ENCODE assay signal across 18 cellular contexts in the genomic region with DNA sequence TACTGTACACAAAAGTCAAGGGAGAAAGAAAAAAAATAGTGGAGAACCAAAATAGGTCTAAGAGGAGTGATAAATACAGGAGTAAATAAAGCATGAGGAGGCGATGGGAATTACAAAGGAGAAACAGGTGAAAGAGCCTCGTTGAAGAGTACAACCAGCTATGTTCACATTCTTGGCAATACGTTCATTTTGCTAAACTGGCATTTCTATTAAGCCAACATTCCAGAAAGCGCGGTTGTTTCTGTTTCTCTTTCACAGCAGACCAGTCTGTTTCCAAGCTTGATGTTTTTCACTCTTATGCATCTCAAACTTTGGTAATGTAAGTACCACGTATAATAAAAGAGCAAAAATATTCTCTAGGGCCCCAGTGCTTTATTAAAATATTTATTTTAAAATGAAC.
DNase-seq lines count a peak whose midpoint lies in the region; ATAC-seq and TF ChIP-seq lines count a peak whose summit lies in the region.
"Had no signal": no experiment of that assay in that cellular context is flagged by ENCODE, and none has a peak within 500 bp of the region (broad histone marks: within the 10 kb centered on the region; RNA-seq: fewer than 3 reads in every experiment).

No MANE protein-coding gene starts in this region.

- no peak overlapping the region for H3K4me2 ChIP-seq in SK-N-SH

- H3K27me3 ChIP-seq in SK-N-SH (ENCODE audit: insufficient read depth) (no peaks in the 10 kb centered on the region), brain microvascular endothelial cell (replicated peaks) (no peaks in the 10 kb centered on the region), stomach smooth muscle (ENCODE audit: control insufficient read depth in 1 of 2, insufficient read depth in 2 of 2, low read length in 2 of 2) (no peaks in the 10 kb centered on the region)
- H3K27me3 ChIP-seq: foreskin keratinocyte had no signal

- POLR2A ChIA-PET in SK-N-SH (lab: Yijun Ruan, JAX), result no interaction called here

- peak overlapping the region; percentile 7; the same call in 1 of the 2 replicates for H2AFZ ChIP-seq in SK-N-SH (ENCODE audit: low read depth)

- no peak for ATAC-seq in SK-N-SH treated with all-trans-retinoic acid at 6 μM for 48 hours
- ATAC-seq: activated CD8-positive, alpha-beta T cell treated with anti-CD3 and anti-CD28 coated beads for 36 hours; activated T-cell treated with anti-CD3 and anti-CD28 coated beads, Interleukin-2, amount 50 U/mL, for 4 hours; effector memory CD8-positive, alpha-beta T cell; foreskin keratinocyte; sciatic nerve; WTC11 had no signal

- TF ChIP-seq CTCF in SK-N-SH (IDR thresholded peaks at IDR 0.05), result no peak
- no peak for TF ChIP-seq CTCF in brain microvascular endothelial cell (IDR thresholded peaks at IDR 0.05; ENCODE audit: low read depth, low read length, missing control alignments)

- H3K9me3 ChIP-seq in SK-N-SH (no peaks in the 10 kb centered on the region), stomach smooth muscle (ENCODE audit: control insufficient read depth in 2 of 2, low read length in 2 of 2) (no peaks in the 10 kb centered on the region)

- no peak for TF ChIP-seq RAD21 in SK-N-SH (IDR thresholded peaks at IDR 0.05; ENCODE audit: low read length)

- H3K9ac ChIP-seq in SK-N-SH (no peak overlapping the region), stomach smooth muscle (ENCODE audit: low read length in 2 of 2) (no peak overlapping the region)

- no peaks in the 10 kb centered on the region for H3K9me2 ChIP-seq in SK-N-SH

- CTCF ChIA-PET in SK-N-SH (lab: Yijun Ruan, JAX), result interaction anchor here (1.2 to 1.8 kb wide), 3 partner anchors 22 to 110 kb away, joined by 3 to 8 read pairs (median 5); no protein-coding TSS in a partner anchor

- 83% methylated on average over 6 of the region's 6 CpGs for WGBS in SK-N-SH (ENCODE audit: low lambda C conversion rate)

- in situ Hi-C loops in brain microvascular endothelial cell (cut with HindIII; ENCODE audit: low pct_ligation_motif_present, low sequenced_read_pairs), result no loop called here

- H3K79me2 ChIP-seq in SK-N-SH (ENCODE audit: insufficient read depth), result no peaks in the 10 kb centered on the region

- no peak for TF ChIP-seq EP300 in SK-N-SH (IDR thresholded peaks at IDR 0.05; ENCODE audit: borderline replicate concordance in 1 of 2, low read depth in 1 of 2, low read length in 1 of 2)

- H3K4me1 ChIP-seq in SK-N-SH (ENCODE audit: control insufficient read depth in 1 of 2, insufficient read depth in 2 of 2, low read depth in 1 of 2, low read length in 1 of 2) (peaks cover 0 to 25% of the 10 kb centered on the region in 2 experiments; a peak in 3 of 4 replicates), stomach smooth muscle (ENCODE audit: control insufficient read depth, insufficient read depth, low read length) (no peaks in the 10 kb centered on the region)

- H3F3A ChIP-seq in SK-N-SH (replicated peaks; ENCODE audit: insufficient read depth), result no peaks in the 10 kb centered on the region

- H3K27ac ChIP-seq in SK-N-SH (ENCODE audit: low read depth in 2 of 2, low read length in 1 of 2) (peak overlapping the region in 1 of 2 experiments; percentile 28; a peak in 1 of 4 replicates), brain microvascular endothelial cell (no peak overlapping the region), stomach smooth muscle (ENCODE audit: low read length) (no peak overlapping the region)
- H3K27ac ChIP-seq: foreskin keratinocyte had no signal

- DNase-seq in SK-N-SH, result no peak
- peak; percentile 14 for DNase-seq in brain microvascular endothelial cell
- peak; percentile 14 for DNase-seq in kidney glomerular epithelial cell (lab: John Stamatoyannopoulos, UW)
- no peak for DNase-seq in NCI-H1436 (lab: John Stamatoyannopoulos, UW)
- DNase-seq in epidermal melanocyte (ENCODE audit: insufficient read length, low spot score), result no peak
- DNase-seq in SK-N-DZ (ENCODE audit: low spot score), result no peak
- DNase-seq: activated CD8-positive, alpha-beta T cell treated with anti-CD3 and anti-CD28 coated beads for 36 hours; activated T-cell treated with anti-CD3 and anti-CD28 coated beads, Interleukin-2, amount 50 U/mL, for 4 hours; DMS 273 treated with DMSO at 0.1 percent for 48 hours; effector memory CD8-positive, alpha-beta T cell; foreskin keratinocyte; NCI-H226; NK-92 treated with Interleukin-12 subunit alpha and Interleukin-12 subunit beta, amount 100 ng/mL, for 24 hours; stimulated activated CD4-positive, alpha-beta T cell treated with anti-CD3 and anti-CD28 coated beads, Interleukin-1b, Interleukin-23, amount 100 ng/mL, for 48 hours had no signal

- H3K4me3 ChIP-seq in SK-N-SH (ENCODE audit: low read depth in 2 of 2, low read length in 1 of 2), result no peak overlapping the region
- no peak overlapping the region for H3K4me3 ChIP-seq in brain microvascular endothelial cell (ENCODE audit: low read depth, low read length)
- H3K4me3 ChIP-seq in stomach smooth muscle (ENCODE audit: low read length in 2 of 2), result peak overlapping the region; percentile 36 to 52

- H4K20me1 ChIP-seq in SK-N-SH (ENCODE audit: insufficient read depth), result no peaks in the 10 kb centered on the region

- H3K36me3 ChIP-seq in SK-N-SH (replicated peaks in 1 of 2; ENCODE audit: control insufficient read depth in 1 of 2, insufficient read depth in 2 of 2, low read length in 1 of 2) (no peaks in the 10 kb centered on the region), brain microvascular endothelial cell (replicated peaks) (no peaks in the 10 kb centered on the region), stomach smooth muscle (ENCODE audit: control insufficient read depth in 2 of 2, insufficient read depth in 2 of 2, low read length in 2 of 2) (no peaks in the 10 kb centered on the region)

TF ChIP-seq in SK-N-SH, 30 proteins besides CTCF, POLR2A, EP300 and RAD21 (continues in another document):
- no peak for TF ChIP-seq ELF1 (IDR thresholded peaks at IDR 0.05)
- TF ChIP-seq, protein P1, sequence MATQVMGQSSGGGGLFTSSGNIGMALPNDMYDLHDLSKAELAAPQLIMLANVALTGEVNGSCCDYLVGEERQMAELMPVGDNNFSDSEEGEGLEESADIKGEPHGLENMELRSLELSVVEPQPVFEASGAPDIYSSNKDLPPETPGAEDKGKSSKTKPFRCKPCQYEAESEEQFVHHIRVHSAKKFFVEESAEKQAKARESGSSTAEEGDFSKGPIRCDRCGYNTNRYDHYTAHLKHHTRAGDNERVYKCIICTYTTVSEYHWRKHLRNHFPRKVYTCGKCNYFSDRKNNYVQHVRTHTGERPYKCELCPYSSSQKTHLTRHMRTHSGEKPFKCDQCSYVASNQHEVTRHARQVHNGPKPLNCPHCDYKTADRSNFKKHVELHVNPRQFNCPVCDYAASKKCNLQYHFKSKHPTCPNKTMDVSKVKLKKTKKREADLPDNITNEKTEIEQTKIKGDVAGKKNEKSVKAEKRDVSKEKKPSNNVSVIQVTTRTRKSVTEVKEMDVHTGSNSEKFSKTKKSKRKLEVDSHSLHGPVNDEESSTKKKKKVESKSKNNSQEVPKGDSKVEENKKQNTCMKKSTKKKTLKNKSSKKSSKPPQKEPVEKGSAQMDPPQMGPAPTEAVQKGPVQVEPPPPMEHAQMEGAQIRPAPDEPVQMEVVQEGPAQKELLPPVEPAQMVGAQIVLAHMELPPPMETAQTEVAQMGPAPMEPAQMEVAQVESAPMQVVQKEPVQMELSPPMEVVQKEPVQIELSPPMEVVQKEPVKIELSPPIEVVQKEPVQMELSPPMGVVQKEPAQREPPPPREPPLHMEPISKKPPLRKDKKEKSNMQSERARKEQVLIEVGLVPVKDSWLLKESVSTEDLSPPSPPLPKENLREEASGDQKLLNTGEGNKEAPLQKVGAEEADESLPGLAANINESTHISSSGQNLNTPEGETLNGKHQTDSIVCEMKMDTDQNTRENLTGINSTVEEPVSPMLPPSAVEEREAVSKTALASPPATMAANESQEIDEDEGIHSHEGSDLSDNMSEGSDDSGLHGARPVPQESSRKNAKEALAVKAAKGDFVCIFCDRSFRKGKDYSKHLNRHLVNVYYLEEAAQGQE (IDR thresholded peaks at IDR 0.05; ENCODE audit: low read depth, low read length), result no peak

TF ChIP-seq in SK-N-SH treated with all-trans-retinoic acid at 6 μM for 48 hours, 23 proteins besides CTCF, POLR2A, EP300 and RAD21 (continues in another document):
- TF ChIP-seq OSR1 (CRISPR knock-in tag; IDR thresholded peaks at IDR 0.05) (no peak), ZNF565 (CRISPR knock-in tag; conservative IDR thresholded peaks at IDR 0.05; ENCODE audit: low read depth) (no peak), ARNTL (CRISPR knock-in tag; IDR thresholded peaks at IDR 0.05; ENCODE audit: borderline replicate concordance, low read depth) (no peak), ZFP30 (CRISPR knock-in tag; IDR thresholded peaks at IDR 0.05) (no peak), ESRRG (CRISPR knock-in tag; IDR thresholded peaks at IDR 0.05) (no peak), TOX (CRISPR knock-in tag; IDR thresholded peaks at IDR 0.05; ENCODE audit: borderline replicate concordance) (no peak), RARB (CRISPR knock-in tag; IDR thresholded peaks at IDR 0.05) (no peak)
- TF ChIP-seq, protein P2, sequence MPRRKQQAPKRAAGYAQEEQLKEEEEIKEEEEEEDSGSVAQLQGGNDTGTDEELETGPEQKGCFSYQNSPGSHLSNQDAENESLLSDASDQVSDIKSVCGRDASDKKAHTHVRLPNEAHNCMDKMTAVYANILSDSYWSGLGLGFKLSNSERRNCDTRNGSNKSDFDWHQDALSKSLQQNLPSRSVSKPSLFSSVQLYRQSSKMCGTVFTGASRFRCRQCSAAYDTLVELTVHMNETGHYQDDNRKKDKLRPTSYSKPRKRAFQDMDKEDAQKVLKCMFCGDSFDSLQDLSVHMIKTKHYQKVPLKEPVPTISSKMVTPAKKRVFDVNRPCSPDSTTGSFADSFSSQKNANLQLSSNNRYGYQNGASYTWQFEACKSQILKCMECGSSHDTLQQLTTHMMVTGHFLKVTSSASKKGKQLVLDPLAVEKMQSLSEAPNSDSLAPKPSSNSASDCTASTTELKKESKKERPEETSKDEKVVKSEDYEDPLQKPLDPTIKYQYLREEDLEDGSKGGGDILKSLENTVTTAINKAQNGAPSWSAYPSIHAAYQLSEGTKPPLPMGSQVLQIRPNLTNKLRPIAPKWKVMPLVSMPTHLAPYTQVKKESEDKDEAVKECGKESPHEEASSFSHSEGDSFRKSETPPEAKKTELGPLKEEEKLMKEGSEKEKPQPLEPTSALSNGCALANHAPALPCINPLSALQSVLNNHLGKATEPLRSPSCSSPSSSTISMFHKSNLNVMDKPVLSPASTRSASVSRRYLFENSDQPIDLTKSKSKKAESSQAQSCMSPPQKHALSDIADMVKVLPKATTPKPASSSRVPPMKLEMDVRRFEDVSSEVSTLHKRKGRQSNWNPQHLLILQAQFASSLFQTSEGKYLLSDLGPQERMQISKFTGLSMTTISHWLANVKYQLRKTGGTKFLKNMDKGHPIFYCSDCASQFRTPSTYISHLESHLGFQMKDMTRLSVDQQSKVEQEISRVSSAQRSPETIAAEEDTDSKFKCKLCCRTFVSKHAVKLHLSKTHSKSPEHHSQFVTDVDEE (CRISPR knock-in tag; IDR thresholded peaks at IDR 0.05), result no peak

Comparison
In these comparisons a context has a peak if more than half of its experiments do, and no peak if none do; other contexts are left out.
1. DNase-seq: peak in brain microvascular endothelial cell (single experiment) and kidney glomerular epithelial cell (single experiment); none in SK-N-SH (single experiment), NCI-H1436 (single experiment), epidermal melanocyte (single experiment) and SK-N-DZ (single experiment).
2. H3K4me3 ChIP-seq: peak in stomach smooth muscle (2 of 2); none in SK-N-SH (0 of 2) and brain microvascular endothelial cell (single experiment).